Comparison of ENCODE assay signal across 1 cellular context in genomic region chr2:47297767-47298401, GRCh38.
TF ChIP-seq lines count a peak whose summit lies in the region.

No MANE protein-coding gene starts in this region.

TF ChIP-seq in K562, 482 proteins besides CTCF, POLR2A, EP300 and RAD21 (continued from another document and continues in another):
- TF ChIP-seq, protein P1, sequence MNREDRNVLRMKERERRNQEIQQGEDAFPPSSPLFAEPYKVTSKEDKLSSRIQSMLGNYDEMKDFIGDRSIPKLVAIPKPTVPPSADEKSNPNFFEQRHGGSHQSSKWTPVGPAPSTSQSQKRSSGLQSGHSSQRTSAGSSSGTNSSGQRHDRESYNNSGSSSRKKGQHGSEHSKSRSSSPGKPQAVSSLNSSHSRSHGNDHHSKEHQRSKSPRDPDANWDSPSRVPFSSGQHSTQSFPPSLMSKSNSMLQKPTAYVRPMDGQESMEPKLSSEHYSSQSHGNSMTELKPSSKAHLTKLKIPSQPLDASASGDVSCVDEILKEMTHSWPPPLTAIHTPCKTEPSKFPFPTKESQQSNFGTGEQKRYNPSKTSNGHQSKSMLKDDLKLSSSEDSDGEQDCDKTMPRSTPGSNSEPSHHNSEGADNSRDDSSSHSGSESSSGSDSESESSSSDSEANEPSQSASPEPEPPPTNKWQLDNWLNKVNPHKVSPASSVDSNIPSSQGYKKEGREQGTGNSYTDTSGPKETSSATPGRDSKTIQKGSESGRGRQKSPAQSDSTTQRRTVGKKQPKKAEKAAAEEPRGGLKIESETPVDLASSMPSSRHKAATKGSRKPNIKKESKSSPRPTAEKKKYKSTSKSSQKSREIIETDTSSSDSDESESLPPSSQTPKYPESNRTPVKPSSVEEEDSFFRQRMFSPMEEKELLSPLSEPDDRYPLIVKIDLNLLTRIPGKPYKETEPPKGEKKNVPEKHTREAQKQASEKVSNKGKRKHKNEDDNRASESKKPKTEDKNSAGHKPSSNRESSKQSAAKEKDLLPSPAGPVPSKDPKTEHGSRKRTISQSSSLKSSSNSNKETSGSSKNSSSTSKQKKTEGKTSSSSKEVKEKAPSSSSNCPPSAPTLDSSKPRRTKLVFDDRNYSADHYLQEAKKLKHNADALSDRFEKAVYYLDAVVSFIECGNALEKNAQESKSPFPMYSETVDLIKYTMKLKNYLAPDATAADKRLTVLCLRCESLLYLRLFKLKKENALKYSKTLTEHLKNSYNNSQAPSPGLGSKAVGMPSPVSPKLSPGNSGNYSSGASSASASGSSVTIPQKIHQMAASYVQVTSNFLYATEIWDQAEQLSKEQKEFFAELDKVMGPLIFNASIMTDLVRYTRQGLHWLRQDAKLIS (CRISPR knock-in tag; IDR thresholded peaks at IDR 0.05) = no peak
- TF ChIP-seq HMG20A (CRISPR knock-in tag; conservative IDR thresholded peaks at IDR 0.05) (no peak), ZFPM2 (CRISPR knock-in tag; IDR thresholded peaks at IDR 0.05) (0 out of 2 replicates have a peak, but pooled peaks have one; percentile 54), ZNF431 (CRISPR knock-in tag; IDR thresholded peaks at IDR 0.05) (no peak), ZNF280B (CRISPR knock-in tag; IDR thresholded peaks at IDR 0.05) (peak; percentile 85; the same call in 1 of the 2 replicates), E4F1 (CRISPR knock-in tag; IDR thresholded peaks at IDR 0.05; ENCODE audit: borderline replicate concordance) (peak; percentile 83), HDAC6 (IDR thresholded peaks at IDR 0.05; ENCODE audit: low read depth, low read length) (no peak), BMI1 (IDR thresholded peaks at IDR 0.05; ENCODE audit: low read length) (peak; percentile 77; the same call in 1 of the 2 replicates), PHF8 (IDR thresholded peaks at IDR 0.05; ENCODE audit: borderline replicate concordance, low read length) (no peak), TBL1XR1 (IDR thresholded peaks at IDR 0.05; ENCODE audit: low read length in 2 of 2) (no peak), CCNT2 (IDR thresholded peaks at IDR 0.05; ENCODE audit: borderline replicate concordance, extremely low read depth, insufficient read length, low read depth, low read length) (no peak), SLC30A9 (CRISPR knock-in tag; IDR thresholded peaks at IDR 0.05) (0 out of 2 replicates have a peak, but pooled peaks have one; percentile 29), ZNF57 (CRISPR knock-in tag; IDR thresholded peaks at IDR 0.05) (no peak), GABPB2 (CRISPR knock-in tag; conservative IDR thresholded peaks at IDR 0.05) (peak; percentile 83), NFE2L1 (tag; IDR thresholded peaks at IDR 0.05; ENCODE audit: borderline replicate concordance, low read depth) (peak; percentile 79; the same call in 1 of the 2 replicates), NR3C1 (CRISPR knock-in tag; IDR thresholded peaks at IDR 0.05) (no peak), E2F1 (CRISPR knock-in tag; IDR thresholded peaks at IDR 0.05) (no peak), ZNF707 (CRISPR knock-in tag; conservative IDR thresholded peaks at IDR 0.05) (peak; percentile 60; the same call in 1 of the 2 replicates), PTRF (tag; IDR thresholded peaks at IDR 0.05) (peak; percentile 97), XRCC4 (IDR thresholded peaks at IDR 0.05; ENCODE audit: extremely low read depth, insufficient read depth, insufficient read length) (no peak), RBFOX2 (IDR thresholded peaks at IDR 0.05; ENCODE audit: low read depth, low read length) (no peak), MBD2 (IDR thresholded peaks at IDR 0.05; ENCODE audit: borderline replicate concordance, low read depth) (no peak), BRCA1 (IDR thresholded peaks at IDR 0.05) (no peak), BRCA1 (CRISPR knock-in tag; IDR thresholded peaks at IDR 0.05) (no peak), SAFB2 (IDR thresholded peaks at IDR 0.05; ENCODE audit: borderline replicate concordance, low read depth, low read length, severe bottlenecking) (no peak), CBX2 (IDR thresholded peaks at IDR 0.05; ENCODE audit: insufficient read depth, low read length, poor library complexity, severe bottlenecking) (no peak), PHB2 (IDR thresholded peaks at IDR 0.05; ENCODE audit: low read depth) (no peak)
- TF ChIP-seq, protein P2, sequence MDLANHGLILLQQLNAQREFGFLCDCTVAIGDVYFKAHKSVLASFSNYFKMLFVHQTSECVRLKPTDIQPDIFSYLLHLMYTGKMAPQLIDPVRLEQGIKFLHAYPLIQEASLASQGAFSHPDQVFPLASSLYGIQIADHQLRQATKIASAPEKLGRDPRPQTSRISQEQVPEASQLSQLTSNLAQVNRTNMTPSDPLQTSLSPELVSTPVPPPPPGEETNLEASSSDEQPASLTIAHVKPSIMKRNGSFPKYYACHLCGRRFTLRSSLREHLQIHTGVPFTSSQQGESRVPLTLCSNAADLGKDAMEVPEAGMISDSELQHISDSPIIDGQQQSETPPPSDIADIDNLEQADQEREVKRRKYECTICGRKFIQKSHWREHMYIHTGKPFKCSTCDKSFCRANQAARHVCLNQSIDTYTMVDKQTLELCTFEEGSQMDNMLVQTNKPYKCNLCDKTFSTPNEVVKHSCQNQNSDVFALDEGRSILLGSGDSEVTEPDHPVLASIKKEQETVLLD (IDR thresholded peaks at IDR 0.05) = no peak
- TF ChIP-seq, protein P3, sequence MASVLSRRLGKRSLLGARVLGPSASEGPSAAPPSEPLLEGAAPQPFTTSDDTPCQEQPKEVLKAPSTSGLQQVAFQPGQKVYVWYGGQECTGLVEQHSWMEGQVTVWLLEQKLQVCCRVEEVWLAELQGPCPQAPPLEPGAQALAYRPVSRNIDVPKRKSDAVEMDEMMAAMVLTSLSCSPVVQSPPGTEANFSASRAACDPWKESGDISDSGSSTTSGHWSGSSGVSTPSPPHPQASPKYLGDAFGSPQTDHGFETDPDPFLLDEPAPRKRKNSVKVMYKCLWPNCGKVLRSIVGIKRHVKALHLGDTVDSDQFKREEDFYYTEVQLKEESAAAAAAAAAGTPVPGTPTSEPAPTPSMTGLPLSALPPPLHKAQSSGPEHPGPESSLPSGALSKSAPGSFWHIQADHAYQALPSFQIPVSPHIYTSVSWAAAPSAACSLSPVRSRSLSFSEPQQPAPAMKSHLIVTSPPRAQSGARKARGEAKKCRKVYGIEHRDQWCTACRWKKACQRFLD (CRISPR knock-in tag; IDR thresholded peaks at IDR 0.05) = peak; percentile 100
- TF ChIP-seq, protein P4, sequence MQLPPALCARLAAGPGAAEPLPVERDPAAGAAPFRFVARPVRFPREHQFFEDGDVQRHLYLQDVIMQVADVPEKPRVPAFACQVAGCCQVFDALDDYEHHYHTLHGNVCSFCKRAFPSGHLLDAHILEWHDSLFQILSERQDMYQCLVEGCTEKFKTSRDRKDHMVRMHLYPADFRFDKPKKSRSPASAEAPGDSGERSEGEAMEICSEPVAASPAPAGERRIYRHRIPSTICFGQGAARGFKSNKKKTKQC (CRISPR knock-in tag; IDR thresholded peaks at IDR 0.05) = no peak
- TF ChIP-seq, protein P5, sequence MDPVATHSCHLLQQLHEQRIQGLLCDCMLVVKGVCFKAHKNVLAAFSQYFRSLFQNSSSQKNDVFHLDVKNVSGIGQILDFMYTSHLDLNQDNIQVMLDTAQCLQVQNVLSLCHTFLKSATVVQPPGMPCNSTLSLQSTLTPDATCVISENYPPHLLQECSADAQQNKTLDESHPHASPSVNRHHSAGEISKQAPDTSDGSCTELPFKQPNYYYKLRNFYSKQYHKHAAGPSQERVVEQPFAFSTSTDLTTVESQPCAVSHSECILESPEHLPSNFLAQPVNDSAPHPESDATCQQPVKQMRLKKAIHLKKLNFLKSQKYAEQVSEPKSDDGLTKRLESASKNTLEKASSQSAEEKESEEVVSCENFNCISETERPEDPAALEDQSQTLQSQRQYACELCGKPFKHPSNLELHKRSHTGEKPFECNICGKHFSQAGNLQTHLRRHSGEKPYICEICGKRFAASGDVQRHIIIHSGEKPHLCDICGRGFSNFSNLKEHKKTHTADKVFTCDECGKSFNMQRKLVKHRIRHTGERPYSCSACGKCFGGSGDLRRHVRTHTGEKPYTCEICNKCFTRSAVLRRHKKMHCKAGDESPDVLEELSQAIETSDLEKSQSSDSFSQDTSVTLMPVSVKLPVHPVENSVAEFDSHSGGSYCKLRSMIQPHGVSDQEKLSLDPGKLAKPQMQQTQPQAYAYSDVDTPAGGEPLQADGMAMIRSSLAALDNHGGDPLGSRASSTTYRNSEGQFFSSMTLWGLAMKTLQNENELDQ (CRISPR knock-in tag; IDR thresholded peaks at IDR 0.05; ENCODE audit: borderline replicate concordance) = no peak
- TF ChIP-seq, protein P6, sequence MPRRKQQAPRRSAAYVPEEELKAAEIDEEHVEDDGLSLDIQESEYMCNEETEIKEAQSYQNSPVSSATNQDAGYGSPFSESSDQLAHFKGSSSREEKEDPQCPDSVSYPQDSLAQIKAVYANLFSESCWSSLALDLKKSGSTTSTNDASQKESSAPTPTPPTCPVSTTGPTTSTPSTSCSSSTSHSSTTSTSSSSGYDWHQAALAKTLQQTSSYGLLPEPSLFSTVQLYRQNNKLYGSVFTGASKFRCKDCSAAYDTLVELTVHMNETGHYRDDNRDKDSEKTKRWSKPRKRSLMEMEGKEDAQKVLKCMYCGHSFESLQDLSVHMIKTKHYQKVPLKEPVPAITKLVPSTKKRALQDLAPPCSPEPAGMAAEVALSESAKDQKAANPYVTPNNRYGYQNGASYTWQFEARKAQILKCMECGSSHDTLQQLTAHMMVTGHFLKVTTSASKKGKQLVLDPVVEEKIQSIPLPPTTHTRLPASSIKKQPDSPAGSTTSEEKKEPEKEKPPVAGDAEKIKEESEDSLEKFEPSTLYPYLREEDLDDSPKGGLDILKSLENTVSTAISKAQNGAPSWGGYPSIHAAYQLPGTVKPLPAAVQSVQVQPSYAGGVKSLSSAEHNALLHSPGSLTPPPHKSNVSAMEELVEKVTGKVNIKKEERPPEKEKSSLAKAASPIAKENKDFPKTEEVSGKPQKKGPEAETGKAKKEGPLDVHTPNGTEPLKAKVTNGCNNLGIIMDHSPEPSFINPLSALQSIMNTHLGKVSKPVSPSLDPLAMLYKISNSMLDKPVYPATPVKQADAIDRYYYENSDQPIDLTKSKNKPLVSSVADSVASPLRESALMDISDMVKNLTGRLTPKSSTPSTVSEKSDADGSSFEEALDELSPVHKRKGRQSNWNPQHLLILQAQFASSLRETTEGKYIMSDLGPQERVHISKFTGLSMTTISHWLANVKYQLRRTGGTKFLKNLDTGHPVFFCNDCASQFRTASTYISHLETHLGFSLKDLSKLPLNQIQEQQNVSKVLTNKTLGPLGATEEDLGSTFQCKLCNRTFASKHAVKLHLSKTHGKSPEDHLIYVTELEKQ (CRISPR knock-in tag; IDR thresholded peaks at IDR 0.05) = peak; percentile 94
- TF ChIP-seq, protein P7, sequence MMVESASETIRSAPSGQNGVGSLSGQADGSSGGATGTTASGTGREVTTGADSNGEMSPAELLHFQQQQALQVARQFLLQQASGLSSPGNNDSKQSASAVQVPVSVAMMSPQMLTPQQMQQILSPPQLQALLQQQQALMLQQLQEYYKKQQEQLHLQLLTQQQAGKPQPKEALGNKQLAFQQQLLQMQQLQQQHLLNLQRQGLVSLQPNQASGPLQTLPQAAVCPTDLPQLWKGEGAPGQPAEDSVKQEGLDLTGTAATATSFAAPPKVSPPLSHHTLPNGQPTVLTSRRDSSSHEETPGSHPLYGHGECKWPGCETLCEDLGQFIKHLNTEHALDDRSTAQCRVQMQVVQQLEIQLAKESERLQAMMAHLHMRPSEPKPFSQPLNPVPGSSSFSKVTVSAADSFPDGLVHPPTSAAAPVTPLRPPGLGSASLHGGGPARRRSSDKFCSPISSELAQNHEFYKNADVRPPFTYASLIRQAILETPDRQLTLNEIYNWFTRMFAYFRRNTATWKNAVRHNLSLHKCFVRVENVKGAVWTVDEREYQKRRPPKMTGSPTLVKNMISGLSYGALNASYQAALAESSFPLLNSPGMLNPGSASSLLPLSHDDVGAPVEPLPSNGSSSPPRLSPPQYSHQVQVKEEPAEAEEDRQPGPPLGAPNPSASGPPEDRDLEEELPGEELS (CRISPR knock-in tag; IDR thresholded peaks at IDR 0.05; ENCODE audit: borderline replicate concordance) = no peak
